22 cellular contexts compared by ENCODE assay signal in the genomic region with DNA sequence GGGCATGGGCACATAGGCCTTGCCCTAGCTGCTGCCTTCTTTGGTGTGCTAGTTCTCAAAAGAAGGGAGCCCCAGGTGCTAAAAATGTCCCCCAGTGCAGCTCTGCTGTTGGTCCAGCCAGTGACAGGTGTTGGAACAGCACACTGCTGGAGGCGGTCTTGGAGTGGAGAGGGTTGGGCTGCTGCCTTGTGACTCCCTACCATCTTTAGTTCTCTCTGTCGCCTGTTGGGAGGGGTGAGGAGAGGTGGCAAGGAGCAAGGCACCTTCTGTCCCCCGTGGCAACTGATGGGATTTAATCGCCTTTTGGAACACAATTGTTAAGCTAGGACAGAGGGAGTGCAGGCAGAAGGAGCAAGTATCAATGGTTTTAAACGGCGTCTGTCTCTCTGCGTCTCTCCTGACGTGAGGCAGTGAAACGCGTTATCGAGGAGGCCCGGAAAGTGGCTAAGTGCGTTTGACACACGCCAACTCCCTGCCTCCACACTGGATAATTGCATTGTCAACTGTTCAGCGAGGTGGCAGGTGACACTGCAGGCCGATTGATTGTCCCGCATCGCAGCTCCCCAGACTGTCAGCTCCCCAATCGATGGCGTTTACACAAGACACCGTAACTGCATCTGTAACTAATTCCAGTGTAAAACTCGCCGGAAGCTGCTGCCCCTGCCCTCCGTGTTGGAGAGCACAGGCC. TPM values are rescaled to one million over a fixed set of nuclear protein-coding genes. Genes with fewer than 3 reads are reported as not detected.
DNase-seq lines count a peak whose midpoint lies in the region; ATAC-seq lines count a peak whose summit lies in the region.
"Had no signal": no experiment of that assay in that cellular context is flagged by ENCODE, and none has a peak within 500 bp of the region (broad histone marks: within the 10 kb centered on the region; RNA-seq: fewer than 3 reads in every experiment).

No MANE protein-coding gene starts in this region.

- H3K4me1 ChIP-seq in right cardiac atrium (ENCODE audit: control insufficient read depth, insufficient read depth, low read length): peaks cover 10% of the 10 kb centered on the region
- H3K4me1 ChIP-seq: colonic mucosa, SJSA1 had no signal

- 69% methylated on average over 24 of the region's 24 CpGs for WGBS in right cardiac atrium

- DNase-seq in activated T-cell treated with anti-CD3 and anti-CD28 coated beads, Interleukin-2, amount 50 U/mL, for 24 hours: no peak
- no peak for DNase-seq in activated T-cell treated with anti-CD3 and anti-CD28 coated beads, Interleukin-2, amount 50 U/mL, for 1 hour
- DNase-seq in NCI-H774 (lab: John Stamatoyannopoulos, UW) (peak; percentile 75), right cardiac atrium (no peak), retina (no peak), NCI-H1694 (lab: John Stamatoyannopoulos, UW) (no peak), germinal center (ENCODE audit: low spot score) (no peak)
- DNase-seq: activated CD4-positive, alpha-beta T cell treated with anti-CD3 and anti-CD28 coated beads for 36 hours; activated gamma-delta T cell; colonic mucosa; foreskin keratinocyte; GOT3; mammary epithelial cell; naive thymus-derived CD8-positive, alpha-beta T cell; stimulated activated naive CD8-positive, alpha-beta T cell treated with anti-CD3 and anti-CD28 coated beads, Interleukin-15, amount 100 ng/mL, for 72 hours had no signal

- no peak overlapping the region for H3K4me3 Mint-ChIP-seq in activated T-cell treated with anti-CD3 and anti-CD28 coated beads, Interleukin-2, amount 50 U/mL, for 24 hours
- H3K4me3 Mint-ChIP-seq: activated CD4-positive, alpha-beta T cell treated with anti-CD3 and anti-CD28 coated beads for 36 hours; CD14-positive monocyte; naive thymus-derived CD8-positive, alpha-beta T cell; stimulated activated naive CD8-positive, alpha-beta T cell treated with anti-CD3 and anti-CD28 coated beads, Interleukin-15, amount 100 ng/mL, for 72 hours; T-helper 2 cell treated with Interferon-gamma antibody and Interleukin-4, amounts not matched to agents 5 μg/mL and 100 μg/mL, for 36 hours had no signal

- H3K4me3 ChIP-seq in right cardiac atrium (ENCODE audit: low read length): no peak overlapping the region
- H3K4me3 ChIP-seq: ascending aorta, colonic mucosa, SJSA1 had no signal

- H3K27ac ChIP-seq in right cardiac atrium (ENCODE audit: low read length): peak overlapping the region; percentile 70
- H3K27ac ChIP-seq: ascending aorta, colonic mucosa, foreskin keratinocyte, SJSA1 had no signal

- peaks cover 100% of the 10 kb centered on the region for H3K36me3 Mint-ChIP-seq in activated T-cell treated with anti-CD3 and anti-CD28 coated beads, Interleukin-2, amount 50 U/mL, for 24 hours (ENCODE audit: low read depth)

- ATAC-seq in right cardiac atrium (peak; percentile 62 to 70), GM19467 (IDR thresholded peaks at IDR 0.05; ENCODE audit: unreplicated experiment) (no peak)
- ATAC-seq: activated CD4-positive, alpha-beta T cell treated with anti-CD3 and anti-CD28 coated beads for 36 hours; foreskin keratinocyte; naive thymus-derived CD8-positive, alpha-beta T cell; stimulated activated naive CD8-positive, alpha-beta T cell treated with anti-CD3 and anti-CD28 coated beads, Interleukin-15, amount 100 ng/mL, for 72 hours had no signal

- H3K27ac Mint-ChIP-seq in activated T-cell treated with anti-CD3 and anti-CD28 coated beads, Interleukin-2, amount 50 U/mL, for 24 hours: peak overlapping the region; percentile 20
- H3K27ac Mint-ChIP-seq: activated CD4-positive, alpha-beta T cell treated with anti-CD3 and anti-CD28 coated beads for 36 hours; T-helper 2 cell treated with Interferon-gamma antibody and Interleukin-4, amounts not matched to agents 5 μg/mL and 100 μg/mL, for 36 hours had no signal

- no peaks in the 10 kb centered on the region for H3K9me3 ChIP-seq in right cardiac atrium (ENCODE audit: control insufficient read depth, low read length)
- H3K9me3 ChIP-seq: ascending aorta, colonic mucosa, SJSA1 had no signal

- H3K27me3 ChIP-seq in right cardiac atrium (ENCODE audit: control insufficient read depth, insufficient read depth): no peaks in the 10 kb centered on the region
- H3K27me3 ChIP-seq: ascending aorta, colonic mucosa, foreskin keratinocyte, SJSA1 had no signal

- intact Hi-C loops in right cardiac atrium (cut with DNase I): no loop called here

- no peaks in the 10 kb centered on the region for H3K9me3 Mint-ChIP-seq in activated T-cell treated with anti-CD3 and anti-CD28 coated beads, Interleukin-2, amount 50 U/mL, for 24 hours
- H3K9me3 Mint-ChIP-seq: CD14-positive monocyte; naive thymus-derived CD8-positive, alpha-beta T cell; stimulated activated naive CD8-positive, alpha-beta T cell treated with anti-CD3 and anti-CD28 coated beads, Interleukin-15, amount 100 ng/mL, for 72 hours; T-helper 2 cell treated with Interferon-gamma antibody and Interleukin-4, amounts not matched to agents 5 μg/mL and 100 μg/mL, for 36 hours had no signal

- no peaks in the 10 kb centered on the region for H3K27me3 Mint-ChIP-seq in activated T-cell treated with anti-CD3 and anti-CD28 coated beads, Interleukin-2, amount 50 U/mL, for 24 hours
- H3K27me3 Mint-ChIP-seq: activated CD4-positive, alpha-beta T cell treated with anti-CD3 and anti-CD28 coated beads for 36 hours; naive thymus-derived CD8-positive, alpha-beta T cell; stimulated activated naive CD8-positive, alpha-beta T cell treated with anti-CD3 and anti-CD28 coated beads, Interleukin-15, amount 100 ng/mL, for 72 hours had no signal

- H3K4me1 Mint-ChIP-seq in activated T-cell treated with anti-CD3 and anti-CD28 coated beads, Interleukin-2, amount 50 U/mL, for 24 hours (ENCODE audit: low read depth): peaks cover 15% of the 10 kb centered on the region

RNA-seq across cellular contexts. Expression of a gene that starts 34.0 kb away (rescaled TPM):
- total RNA-seq in right cardiac atrium: 10 to 100 TPM; 12.0 to 16.8 (median 13.1) TPM
- 13.3 TPM for polyA plus RNA-seq in right cardiac atrium

RNA-seq across cellular contexts. Expression of a gene that starts 34.2 kb away (rescaled TPM):
- 1 to 10 TPM in 2 of 4 donors, under 1 TPM in 2; 0.39 to 1.2 (median 0.84) TPM for total RNA-seq in right cardiac atrium
- polyA plus RNA-seq in right cardiac atrium: 0.91 TPM
- total RNA-seq: ascending aorta, endothelial cell of umbilical vein, pulmonary artery endothelial cell, SJSA1 had no signal
